3 cellular contexts compared by ENCODE assay signal in the genomic region with DNA sequence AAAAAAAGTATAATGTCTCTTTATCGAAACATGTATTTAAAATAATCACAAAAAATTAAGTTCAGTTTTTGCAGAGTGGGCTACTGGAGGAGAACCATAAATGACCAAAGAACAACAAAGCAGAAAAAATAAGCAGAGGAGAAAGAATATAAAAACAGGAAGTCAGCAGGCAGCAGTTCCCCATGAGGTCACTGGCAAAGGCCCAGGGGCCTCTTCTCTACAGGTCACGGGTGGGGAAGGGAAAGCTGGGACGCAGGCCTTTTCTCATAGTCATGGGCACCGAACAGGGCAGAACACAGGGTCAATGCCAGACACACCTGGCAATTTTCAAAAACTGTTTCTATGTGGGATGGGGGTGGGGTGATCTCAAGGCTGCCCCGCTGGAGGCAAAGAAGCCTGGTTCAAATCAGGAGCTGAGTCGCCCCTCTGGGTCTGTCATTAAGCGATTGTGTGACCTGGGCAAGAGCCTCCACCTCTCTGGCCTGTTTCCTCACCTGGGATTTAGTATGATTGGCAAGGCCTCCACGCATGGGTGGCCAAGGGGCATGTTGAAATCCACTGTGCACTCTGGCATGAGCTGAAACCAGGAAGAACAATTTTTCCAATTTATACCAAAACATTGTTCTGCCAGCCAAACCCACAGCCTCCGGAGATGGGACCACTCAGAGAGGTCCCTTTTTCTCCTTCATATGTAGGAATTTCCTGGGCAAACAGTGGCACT.
TF ChIP-seq lines count a peak whose summit lies in the region.

No MANE protein-coding gene starts in this region.

TF ChIP-seq in liver, 16 proteins besides CTCF, POLR2A, EP300 and RAD21:
- TF ChIP-seq REST (IDR thresholded peaks at IDR 0.05) (no peak), EGR1 (IDR thresholded peaks at IDR 0.05; ENCODE audit: low read depth in 2 of 2) (no peak), FOXA2 (IDR thresholded peaks at IDR 0.05) (no peak), FOXA1 (IDR thresholded peaks at IDR 0.05) (no peak), YY1 (IDR thresholded peaks at IDR 0.05) (no peak), GABPA (IDR thresholded peaks at IDR 0.05 in 1 of 2, conservative IDR thresholded peaks at IDR 0.05 in 1 of 2) (no peak), JUND (IDR thresholded peaks at IDR 0.05) (peak in 1 of 2 donors; percentile 37), HNF4G (IDR thresholded peaks at IDR 0.05) (no peak), HNF4A (conservative IDR thresholded peaks at IDR 0.05) (peak in 1 of 2 donors; percentile 58), NR2F2 (IDR thresholded peaks at IDR 0.05) (peak; percentile 44), ATF3 (IDR thresholded peaks at IDR 0.05) (no peak), TAF1 (conservative IDR thresholded peaks at IDR 0.05) (no peak), RXRA (IDR thresholded peaks at IDR 0.05) (peak in 1 of 2 donors; percentile 31), SP1 (IDR thresholded peaks at IDR 0.05) (no peak)
- TF ChIP-seq, protein P1, sequence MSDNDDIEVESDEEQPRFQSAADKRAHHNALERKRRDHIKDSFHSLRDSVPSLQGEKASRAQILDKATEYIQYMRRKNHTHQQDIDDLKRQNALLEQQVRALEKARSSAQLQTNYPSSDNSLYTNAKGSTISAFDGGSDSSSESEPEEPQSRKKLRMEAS (IDR thresholded peaks at IDR 0.05) = peak; percentile 31
- TF ChIP-seq, protein P2, sequence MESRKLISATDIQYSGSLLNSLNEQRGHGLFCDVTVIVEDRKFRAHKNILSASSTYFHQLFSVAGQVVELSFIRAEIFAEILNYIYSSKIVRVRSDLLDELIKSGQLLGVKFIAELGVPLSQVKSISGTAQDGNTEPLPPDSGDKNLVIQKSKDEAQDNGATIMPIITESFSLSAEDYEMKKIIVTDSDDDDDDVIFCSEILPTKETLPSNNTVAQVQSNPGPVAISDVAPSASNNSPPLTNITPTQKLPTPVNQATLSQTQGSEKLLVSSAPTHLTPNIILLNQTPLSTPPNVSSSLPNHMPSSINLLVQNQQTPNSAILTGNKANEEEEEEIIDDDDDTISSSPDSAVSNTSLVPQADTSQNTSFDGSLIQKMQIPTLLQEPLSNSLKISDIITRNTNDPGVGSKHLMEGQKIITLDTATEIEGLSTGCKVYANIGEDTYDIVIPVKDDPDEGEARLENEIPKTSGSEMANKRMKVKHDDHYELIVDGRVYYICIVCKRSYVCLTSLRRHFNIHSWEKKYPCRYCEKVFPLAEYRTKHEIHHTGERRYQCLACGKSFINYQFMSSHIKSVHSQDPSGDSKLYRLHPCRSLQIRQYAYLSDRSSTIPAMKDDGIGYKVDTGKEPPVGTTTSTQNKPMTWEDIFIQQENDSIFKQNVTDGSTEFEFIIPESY (IDR thresholded peaks at IDR 0.05) = no peak

TF ChIP-seq in HepG2, 621 proteins besides CTCF, POLR2A, EP300 and RAD21:
- TF ChIP-seq, protein P3, sequence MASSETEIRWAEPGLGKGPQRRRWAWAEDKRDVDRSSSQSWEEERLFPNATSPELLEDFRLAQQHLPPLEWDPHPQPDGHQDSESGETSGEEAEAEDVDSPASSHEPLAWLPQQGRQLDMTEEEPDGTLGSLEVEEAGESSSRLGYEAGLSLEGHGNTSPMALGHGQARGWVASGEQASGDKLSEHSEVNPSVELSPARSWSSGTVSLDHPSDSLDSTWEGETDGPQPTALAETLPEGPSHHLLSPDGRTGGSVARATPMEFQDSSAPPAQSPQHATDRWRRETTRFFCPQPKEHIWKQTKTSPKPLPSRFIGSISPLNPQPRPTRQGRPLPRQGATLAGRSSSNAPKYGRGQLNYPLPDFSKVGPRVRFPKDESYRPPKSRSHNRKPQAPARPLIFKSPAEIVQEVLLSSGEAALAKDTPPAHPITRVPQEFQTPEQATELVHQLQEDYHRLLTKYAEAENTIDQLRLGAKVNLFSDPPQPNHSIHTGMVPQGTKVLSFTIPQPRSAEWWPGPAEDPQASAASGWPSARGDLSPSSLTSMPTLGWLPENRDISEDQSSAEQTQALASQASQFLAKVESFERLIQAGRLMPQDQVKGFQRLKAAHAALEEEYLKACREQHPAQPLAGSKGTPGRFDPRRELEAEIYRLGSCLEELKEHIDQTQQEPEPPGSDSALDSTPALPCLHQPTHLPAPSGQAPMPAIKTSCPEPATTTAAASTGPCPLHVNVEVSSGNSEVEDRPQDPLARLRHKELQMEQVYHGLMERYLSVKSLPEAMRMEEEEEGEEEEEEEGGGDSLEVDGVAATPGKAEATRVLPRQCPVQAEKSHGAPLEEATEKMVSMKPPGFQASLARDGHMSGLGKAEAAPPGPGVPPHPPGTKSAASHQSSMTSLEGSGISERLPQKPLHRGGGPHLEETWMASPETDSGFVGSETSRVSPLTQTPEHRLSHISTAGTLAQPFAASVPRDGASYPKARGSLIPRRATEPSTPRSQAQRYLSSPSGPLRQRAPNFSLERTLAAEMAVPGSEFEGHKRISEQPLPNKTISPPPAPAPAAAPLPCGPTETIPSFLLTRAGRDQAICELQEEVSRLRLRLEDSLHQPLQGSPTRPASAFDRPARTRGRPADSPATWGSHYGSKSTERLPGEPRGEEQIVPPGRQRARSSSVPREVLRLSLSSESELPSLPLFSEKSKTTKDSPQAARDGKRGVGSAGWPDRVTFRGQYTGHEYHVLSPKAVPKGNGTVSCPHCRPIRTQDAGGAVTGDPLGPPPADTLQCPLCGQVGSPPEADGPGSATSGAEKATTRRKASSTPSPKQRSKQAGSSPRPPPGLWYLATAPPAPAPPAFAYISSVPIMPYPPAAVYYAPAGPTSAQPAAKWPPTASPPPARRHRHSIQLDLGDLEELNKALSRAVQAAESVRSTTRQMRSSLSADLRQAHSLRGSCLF (CRISPR knock-in tag; IDR thresholded peaks at IDR 0.05; ENCODE audit: borderline replicate concordance) = no peak
- TF ChIP-seq ZNF589 (CRISPR knock-in tag; conservative IDR thresholded peaks at IDR 0.05) (no peak), TCF7L2 (IDR thresholded peaks at IDR 0.05; ENCODE audit: low read depth, low read length) (no peak), ARID2 (CRISPR knock-in tag; IDR thresholded peaks at IDR 0.05; ENCODE audit: borderline replicate concordance) (no peak), PITX1 (CRISPR knock-in tag; IDR thresholded peaks at IDR 0.05) (no peak), TARDBP (CRISPR knock-in tag; IDR thresholded peaks at IDR 0.05) (no peak), ZNF12 (CRISPR knock-in tag; IDR thresholded peaks at IDR 0.05) (no peak), NR1H2 (CRISPR knock-in tag; IDR thresholded peaks at IDR 0.05; ENCODE audit: borderline replicate concordance, low read depth) (no peak), ZNF75D (CRISPR knock-in tag; IDR thresholded peaks at IDR 0.05; ENCODE audit: borderline replicate concordance) (no peak), KDM5B (CRISPR knock-in tag; IDR thresholded peaks at IDR 0.05; ENCODE audit: borderline replicate concordance) (no peak), ZBTB7B (CRISPR knock-in tag; IDR thresholded peaks at IDR 0.05) (no peak)
- TF ChIP-seq, protein P4, sequence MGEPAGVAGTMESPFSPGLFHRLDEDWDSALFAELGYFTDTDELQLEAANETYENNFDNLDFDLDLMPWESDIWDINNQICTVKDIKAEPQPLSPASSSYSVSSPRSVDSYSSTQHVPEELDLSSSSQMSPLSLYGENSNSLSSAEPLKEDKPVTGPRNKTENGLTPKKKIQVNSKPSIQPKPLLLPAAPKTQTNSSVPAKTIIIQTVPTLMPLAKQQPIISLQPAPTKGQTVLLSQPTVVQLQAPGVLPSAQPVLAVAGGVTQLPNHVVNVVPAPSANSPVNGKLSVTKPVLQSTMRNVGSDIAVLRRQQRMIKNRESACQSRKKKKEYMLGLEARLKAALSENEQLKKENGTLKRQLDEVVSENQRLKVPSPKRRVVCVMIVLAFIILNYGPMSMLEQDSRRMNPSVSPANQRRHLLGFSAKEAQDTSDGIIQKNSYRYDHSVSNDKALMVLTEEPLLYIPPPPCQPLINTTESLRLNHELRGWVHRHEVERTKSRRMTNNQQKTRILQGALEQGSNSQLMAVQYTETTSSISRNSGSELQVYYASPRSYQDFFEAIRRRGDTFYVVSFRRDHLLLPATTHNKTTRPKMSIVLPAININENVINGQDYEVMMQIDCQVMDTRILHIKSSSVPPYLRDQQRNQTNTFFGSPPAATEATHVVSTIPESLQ (CRISPR knock-in tag; conservative IDR thresholded peaks at IDR 0.05) = no peak
- TF ChIP-seq, protein P5, sequence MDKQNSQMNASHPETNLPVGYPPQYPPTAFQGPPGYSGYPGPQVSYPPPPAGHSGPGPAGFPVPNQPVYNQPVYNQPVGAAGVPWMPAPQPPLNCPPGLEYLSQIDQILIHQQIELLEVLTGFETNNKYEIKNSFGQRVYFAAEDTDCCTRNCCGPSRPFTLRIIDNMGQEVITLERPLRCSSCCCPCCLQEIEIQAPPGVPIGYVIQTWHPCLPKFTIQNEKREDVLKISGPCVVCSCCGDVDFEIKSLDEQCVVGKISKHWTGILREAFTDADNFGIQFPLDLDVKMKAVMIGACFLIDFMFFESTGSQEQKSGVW (CRISPR knock-in tag; IDR thresholded peaks at IDR 0.05; ENCODE audit: borderline replicate concordance) = no peak

TF ChIP-seq in endothelial cell of umbilical vein, 7 proteins besides CTCF, POLR2A, EP300 and RAD21:
- TF ChIP-seq EZH2 (IDR thresholded peaks at IDR 0.05; ENCODE audit: borderline replicate concordance, low read depth, low read length, severe bottlenecking) (no peak), POLR2AphosphoS5 (IDR thresholded peaks at IDR 0.05; ENCODE audit: insufficient read depth, low read depth, low read length) (peak; percentile 46)
